Comparison of ENCODE assay signal across 19 cellular contexts in the genomic region with DNA sequence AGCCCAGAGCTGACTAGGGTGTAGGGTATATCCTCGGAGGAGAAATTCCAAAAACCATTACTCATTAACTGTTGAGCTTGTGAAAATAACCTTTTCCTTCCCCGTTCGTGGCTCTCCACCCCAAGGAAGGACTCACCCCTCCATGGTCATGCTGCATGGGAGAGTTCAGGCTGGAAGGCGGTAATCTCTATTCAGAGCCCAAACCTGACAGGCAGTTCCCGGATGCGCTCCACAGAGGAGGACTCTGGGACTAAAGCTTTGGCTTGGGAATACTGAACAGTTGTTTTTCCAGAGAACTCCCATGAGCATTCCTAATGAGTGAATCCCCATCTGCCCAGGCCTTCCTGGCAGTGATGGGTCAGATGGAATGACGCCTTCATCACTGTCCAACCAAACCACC.
DNase-seq lines count a peak whose midpoint lies in the region; ATAC-seq and TF ChIP-seq lines count a peak whose summit lies in the region.
"Had no signal": no experiment of that assay in that cellular context is flagged by ENCODE, and none has a peak within 500 bp of the region (broad histone marks: within the 10 kb centered on the region; RNA-seq: fewer than 3 reads in every experiment).

No MANE protein-coding gene starts in this region.

- TF ChIP-seq RAD21 in HCT116 (IDR thresholded peaks at IDR 0.05; ENCODE audit: low read depth): no peak

- BruUV-seq in HCT116 (replicated peaks; lab: Mats Ljungman, UMichigan): no TSS peak

- RAD21 ChIA-PET in HCT116 (lab: Charles Lee; ENCODE audit: low non-redundant PET in 1 of 2, low total read pairs in 2 of 2, uncharacterized antibody in 2 of 2, unreplicated experiment in 2 of 2): interaction anchor here in 1 of 2 experiments (0.5 kb wide), 1 partner anchor 52 kb away, joined by 3 read pairs; no protein-coding TSS in a partner anchor

- ATAC-seq in HCT116 (no peak), natural killer cell (no peak), HG02885 (IDR thresholded peaks at IDR 0.05; ENCODE audit: poor library complexity, unreplicated experiment) (no peak)
- ATAC-seq: activated CD4-positive, CD25-positive, alpha-beta regulatory T cell treated with anti-CD3 and anti-CD28 coated beads, Interleukin-2, amount 50 U/mL, for 24 hours; HepG2 had no signal

- H3K27ac ChIP-seq in HCT116 (ENCODE audit: low read depth, low read length) (no peak overlapping the region), WERI-Rb-1 (no peak overlapping the region)
- H3K27ac ChIP-seq: coronary artery, skin epidermis, testis had no signal

- H3K9me2 ChIP-seq in HCT116 (ENCODE audit: insufficient read depth): no peaks in the 10 kb centered on the region

- no peak overlapping the region for H3K4me3 ChIP-seq in HCT116 (replicated peaks in 1 of 2; ENCODE audit: low read depth in 1 of 2, low read length in 2 of 2)
- H3K4me3 ChIP-seq in WERI-Rb-1 (ENCODE audit: low read depth, low read length): no peak overlapping the region
- H3K4me3 ChIP-seq: coronary artery, skin epidermis, testis had no signal

- H3K36me3 ChIP-seq in HCT116 (ENCODE audit: control insufficient read depth in 1 of 2, insufficient read depth in 2 of 2, low read length in 2 of 2) (no peaks in the 10 kb centered on the region), WERI-Rb-1 (no peaks in the 10 kb centered on the region)

- peak overlapping the region; percentile 9; the same call in 1 of the 2 replicates for H3K4me2 ChIP-seq in HCT116 (ENCODE audit: low read length)

- no peaks in the 10 kb centered on the region for H3K79me2 ChIP-seq in HCT116 (ENCODE audit: insufficient read depth, low read length)

- peaks cover 6 to 9% of the 10 kb centered on the region in 2 donors for H3K27me3 Mint-ChIP-seq in natural killer cell (ENCODE audit: low read depth in 2 of 2)

- H3K9me3 ChIP-seq in HCT116 (ENCODE audit: control insufficient read depth in 1 of 2, insufficient read depth in 1 of 2, low read depth in 1 of 2, low read length in 2 of 2): no peaks in the 10 kb centered on the region; a peak in 1 of 4 replicates
- H3K9me3 ChIP-seq in WERI-Rb-1 (ENCODE audit: severe bottlenecking): peaks cover 10% of the 10 kb centered on the region
- H3K9me3 ChIP-seq: testis had no signal

- H3K4me3 Mint-ChIP-seq in natural killer cell: no peak overlapping the region
- H3K4me3 Mint-ChIP-seq: B cell; H9; T-helper 1 cell treated with Interleukin-12 subunit alpha and Interleukin-12 subunit beta and Interleukin-4 antibody, amounts not matched to agents 30 μg/mL and 1 μg/mL, for 36 hours had no signal

- no peak for TF ChIP-seq CTCF in HCT116 (IDR thresholded peaks at IDR 0.05 in 2 of 3, conservative IDR thresholded peaks at IDR 0.05 in 1 of 3; ENCODE audit: borderline replicate concordance in 1 of 3, insufficient read depth in 1 of 3, low read depth in 2 of 3, low read length in 2 of 3)
- no peak for TF ChIP-seq CTCF in natural killer cell (IDR thresholded peaks at IDR 0.05)
- no peak for TF ChIP-seq CTCF in WERI-Rb-1 (IDR thresholded peaks at IDR 0.05; ENCODE audit: low read depth, low read length)

- no peak overlapping the region for H2AFZ ChIP-seq in HCT116 (ENCODE audit: low read depth, low read length, poor library complexity, severe bottlenecking)

- POLR2A ChIA-PET in HCT116 (lab: Charles Lee): no interaction called here

- no peak overlapping the region for H3K27ac Mint-ChIP-seq in natural killer cell
- H3K27ac Mint-ChIP-seq: B cell; H9; T-helper 1 cell treated with Interleukin-12 subunit alpha and Interleukin-12 subunit beta and Interleukin-4 antibody, amounts not matched to agents 30 μg/mL and 1 μg/mL, for 36 hours had no signal

- CTCF ChIA-PET in HCT116 (lab: Charles Lee): no interaction called here

- TF ChIP-seq POLR2A in HCT116 (IDR thresholded peaks at IDR 0.05; ENCODE audit: borderline replicate concordance, extremely low read depth, insufficient read depth, insufficient read length): no peak

- no peaks in the 10 kb centered on the region for H3K4me1 Mint-ChIP-seq in natural killer cell
- H3K4me1 Mint-ChIP-seq: B cell had no signal

- peaks cover 36 to 61% of the 10 kb centered on the region in 2 experiments for H3K4me1 ChIP-seq in HCT116 (ENCODE audit: control insufficient read depth in 1 of 2, insufficient read depth in 2 of 2, low read length in 2 of 2)
- H3K4me1 ChIP-seq: testis had no signal

- H3K27me3 ChIP-seq in HCT116 (ENCODE audit: insufficient read depth, low read length) (no peaks in the 10 kb centered on the region), WERI-Rb-1 (ENCODE audit: insufficient read depth, low read depth, severe bottlenecking) (no peaks in the 10 kb centered on the region)
- H3K27me3 ChIP-seq: testis had no signal

- no peaks in the 10 kb centered on the region for H4K20me1 ChIP-seq in HCT116 (ENCODE audit: insufficient read depth)

- intact Hi-C loops in HCT116 (cut with micrococcal nuclease): no loop called here
- intact Hi-C loops in natural killer cell (cut with micrococcal nuclease): no loop called here

- H3K9me3 Mint-ChIP-seq in natural killer cell: no peaks in the 10 kb centered on the region

- no peak overlapping the region for H3K9ac ChIP-seq in HCT116 (ENCODE audit: low read length)

- DNase-seq in AG08395 (ENCODE audit: low spot score) (peak; percentile 38), HCT116 (ENCODE audit: low read depth, low spot score) (no peak), amniotic epithelial cell (ENCODE audit: low read depth) (peak; percentile 35), iris pigment epithelial cell (ENCODE audit: low read depth) (peak; percentile 32), DMS53 (lab: John Stamatoyannopoulos, UW) (no peak), natural killer cell (no peak), WERI-Rb-1 (no peak)
- DNase-seq: activated effector memory CD4-positive, alpha-beta T cell treated with anti-CD3 and anti-CD28 coated beads, Interleukin-2, amount 50 U/mL, for 16 hours; anterior cingulate cortex; H9; stimulated activated CD4-positive, alpha-beta T cell treated with anti-CD3 and anti-CD28 coated beads, Interleukin-4, amount 100 ng/mL, for 4 hours; testis had no signal

- no peaks in the 10 kb centered on the region for H3K36me3 Mint-ChIP-seq in natural killer cell

TF ChIP-seq in HCT116, 20 proteins besides CTCF, POLR2A, EP300 and RAD21 (continues in another document):
- TF ChIP-seq, protein P1, sequence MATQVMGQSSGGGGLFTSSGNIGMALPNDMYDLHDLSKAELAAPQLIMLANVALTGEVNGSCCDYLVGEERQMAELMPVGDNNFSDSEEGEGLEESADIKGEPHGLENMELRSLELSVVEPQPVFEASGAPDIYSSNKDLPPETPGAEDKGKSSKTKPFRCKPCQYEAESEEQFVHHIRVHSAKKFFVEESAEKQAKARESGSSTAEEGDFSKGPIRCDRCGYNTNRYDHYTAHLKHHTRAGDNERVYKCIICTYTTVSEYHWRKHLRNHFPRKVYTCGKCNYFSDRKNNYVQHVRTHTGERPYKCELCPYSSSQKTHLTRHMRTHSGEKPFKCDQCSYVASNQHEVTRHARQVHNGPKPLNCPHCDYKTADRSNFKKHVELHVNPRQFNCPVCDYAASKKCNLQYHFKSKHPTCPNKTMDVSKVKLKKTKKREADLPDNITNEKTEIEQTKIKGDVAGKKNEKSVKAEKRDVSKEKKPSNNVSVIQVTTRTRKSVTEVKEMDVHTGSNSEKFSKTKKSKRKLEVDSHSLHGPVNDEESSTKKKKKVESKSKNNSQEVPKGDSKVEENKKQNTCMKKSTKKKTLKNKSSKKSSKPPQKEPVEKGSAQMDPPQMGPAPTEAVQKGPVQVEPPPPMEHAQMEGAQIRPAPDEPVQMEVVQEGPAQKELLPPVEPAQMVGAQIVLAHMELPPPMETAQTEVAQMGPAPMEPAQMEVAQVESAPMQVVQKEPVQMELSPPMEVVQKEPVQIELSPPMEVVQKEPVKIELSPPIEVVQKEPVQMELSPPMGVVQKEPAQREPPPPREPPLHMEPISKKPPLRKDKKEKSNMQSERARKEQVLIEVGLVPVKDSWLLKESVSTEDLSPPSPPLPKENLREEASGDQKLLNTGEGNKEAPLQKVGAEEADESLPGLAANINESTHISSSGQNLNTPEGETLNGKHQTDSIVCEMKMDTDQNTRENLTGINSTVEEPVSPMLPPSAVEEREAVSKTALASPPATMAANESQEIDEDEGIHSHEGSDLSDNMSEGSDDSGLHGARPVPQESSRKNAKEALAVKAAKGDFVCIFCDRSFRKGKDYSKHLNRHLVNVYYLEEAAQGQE (IDR thresholded peaks at IDR 0.05; ENCODE audit: low read depth): no peak
- TF ChIP-seq SIN3A (IDR thresholded peaks at IDR 0.05; ENCODE audit: low read depth) (no peak), EGR1 (IDR thresholded peaks at IDR 0.05; ENCODE audit: low read depth) (no peak), FOSL1 (IDR thresholded peaks at IDR 0.05; ENCODE audit: low read depth) (no peak), EZH2phosphoT487 (IDR thresholded peaks at IDR 0.05; ENCODE audit: borderline replicate concordance) (no peak), TCF7L2 (IDR thresholded peaks at IDR 0.05; ENCODE audit: borderline replicate concordance, extremely low read depth, insufficient read depth, insufficient read length) (no peak), ZFX (IDR thresholded peaks at IDR 0.05) (no peak), POLR2AphosphoS5 (IDR thresholded peaks at IDR 0.05; ENCODE audit: low read depth, low read length) (no peak), EZH2 (IDR thresholded peaks at IDR 0.05) (no peak), YY1 (IDR thresholded peaks at IDR 0.05; ENCODE audit: extremely low read depth, insufficient replicate concordance, low read depth, low read length) (no peak), SP1 (IDR thresholded peaks at IDR 0.05; ENCODE audit: low read depth) (no peak), CEBPB (IDR thresholded peaks at IDR 0.05; ENCODE audit: low read depth) (no peak), ZNF274 (IDR thresholded peaks at IDR 0.05; ENCODE audit: low read depth, low read length) (no peak), JUND (IDR thresholded peaks at IDR 0.05) (no peak)
- TF ChIP-seq, protein P2, sequence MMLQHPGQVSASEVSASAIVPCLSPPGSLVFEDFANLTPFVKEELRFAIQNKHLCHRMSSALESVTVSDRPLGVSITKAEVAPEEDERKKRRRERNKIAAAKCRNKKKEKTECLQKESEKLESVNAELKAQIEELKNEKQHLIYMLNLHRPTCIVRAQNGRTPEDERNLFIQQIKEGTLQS (IDR thresholded peaks at IDR 0.05): no peak

Comparison
In these comparisons a context has a peak if more than half of its experiments do, and no peak if none do; other contexts are left out.
1. DNase-seq: peak in AG08395 (single experiment), amniotic epithelial cell (single experiment) and iris pigment epithelial cell (single experiment); none in HCT116 (single experiment), DMS53 (single experiment), natural killer cell (single experiment) and WERI-Rb-1 (single experiment).